Comparison of ENCODE assay signal across 8 cellular contexts in the genomic region with DNA sequence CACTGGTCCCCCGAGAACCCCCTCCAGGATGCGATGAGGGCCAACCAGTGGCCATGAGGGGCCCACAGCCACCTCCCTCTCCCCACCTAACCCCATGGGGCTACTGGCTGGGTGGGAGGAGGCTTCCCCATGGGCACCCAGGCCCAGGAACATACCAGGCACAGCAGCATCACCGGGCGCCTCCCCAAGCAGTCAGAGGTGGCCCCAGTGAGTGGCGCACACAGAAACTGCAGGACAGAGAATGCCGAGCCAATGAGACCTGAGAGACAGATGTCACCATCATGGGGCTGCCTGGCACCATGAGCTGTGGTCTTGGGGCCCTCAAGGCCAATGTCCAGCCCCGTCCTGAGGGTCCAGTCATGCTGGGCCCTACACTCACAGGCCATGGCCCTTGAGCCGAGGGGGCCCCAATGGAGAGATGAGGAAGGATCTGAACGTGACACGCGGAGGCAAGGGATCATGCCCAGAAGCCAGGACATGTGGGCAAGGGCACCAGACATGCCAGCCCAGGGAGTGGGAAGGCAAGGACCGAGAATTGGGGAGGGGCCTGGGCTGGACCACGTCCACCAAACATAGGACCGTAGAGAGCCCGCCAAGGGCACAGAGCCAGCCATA. TPM values are rescaled to one million over a fixed set of nuclear protein-coding genes. Genes with fewer than 3 reads are reported as not detected.
DNase-seq lines count a peak whose midpoint lies in the region; FAIRE-seq and TF ChIP-seq lines count a peak whose summit lies in the region.

No MANE protein-coding gene starts in this region.

- H3K79me2 ChIP-seq in PC-9 (ENCODE audit: low read depth) = peaks cover 12% of the 10 kb centered on the region

- H3K27ac ChIP-seq in PC-9 = no peak overlapping the region
- peak overlapping the region; percentile 66 for H3K27ac ChIP-seq in effector memory CD4-positive, alpha-beta T cell (ENCODE audit: insufficient read depth, low read length, poor library complexity, severe bottlenecking)

- H3K4me2 ChIP-seq in PC-9 = no peak overlapping the region

- H3K4me1 Mint-ChIP-seq in Calu3 (ENCODE audit: low read depth, unreplicated experiment) = peaks cover 18% of the 10 kb centered on the region
- H3K4me1 Mint-ChIP-seq in osteocyte (ENCODE audit: unreplicated experiment) = peaks cover 26% of the 10 kb centered on the region

- H3K4me3 ChIP-seq in PC-9 = no peak overlapping the region
- peak overlapping the region; percentile 64 for H3K4me3 ChIP-seq in effector memory CD4-positive, alpha-beta T cell (ENCODE audit: insufficient read depth, low read depth, low read length, poor library complexity, severe bottlenecking)

- no peaks in the 10 kb centered on the region for H3K27me3 Mint-ChIP-seq in Calu3 (ENCODE audit: unreplicated experiment)
- no peaks in the 10 kb centered on the region for H3K27me3 Mint-ChIP-seq in osteocyte (ENCODE audit: unreplicated experiment)

- intact Hi-C loops in Calu3 (cut with micrococcal nuclease; ENCODE audit: unreplicated experiment) (no loop called here), PC-9 (cut with micrococcal nuclease; ENCODE audit: unreplicated experiment) (no loop called here)

- FAIRE-seq in urothelium cell line (lab: Jason Lieb, UNC) = no peak

- H4K20me1 ChIP-seq in PC-9 (ENCODE audit: insufficient read depth) = peaks cover 13% of the 10 kb centered on the region

- peaks cover 37% of the 10 kb centered on the region for H3F3A ChIP-seq in PC-9 (ENCODE audit: insufficient read depth, low read depth)

- POLR2A ChIA-PET in PC-9 (lab: Charles Lee; ENCODE audit: unreplicated experiment) = no interaction called here

- TF ChIP-seq CTCF in Calu3 (IDR thresholded peaks at IDR 0.05; ENCODE audit: unreplicated experiment) (no peak), PC-9 (conservative IDR thresholded peaks at IDR 0.05) (no peak), osteocyte (IDR thresholded peaks at IDR 0.05) (no peak)

- H2AFZ ChIP-seq in PC-9 = no peak overlapping the region

- peaks cover 25% of the 10 kb centered on the region for H3K4me1 ChIP-seq in PC-9 (replicated peaks; ENCODE audit: insufficient read depth)
- peaks cover 59% of the 10 kb centered on the region for H3K4me1 ChIP-seq in effector memory CD4-positive, alpha-beta T cell (ENCODE audit: control insufficient read depth, insufficient read depth, low read length, poor library complexity, severe bottlenecking)

- BruUV-seq in Calu3 (replicated peaks; lab: Mats Ljungman, UMichigan) = TSS peak; percentile 15
- TSS peak; percentile 6 for BruUV-seq in PC-9 (replicated peaks; lab: Mats Ljungman, UMichigan)

- CTCF ChIA-PET in Calu3 (lab: Charles Lee) = no interaction called here
- CTCF ChIA-PET in PC-9 (lab: Charles Lee) = no interaction called here

- peaks cover 59% of the 10 kb centered on the region for H3K36me3 Mint-ChIP-seq in Calu3 (ENCODE audit: insufficient read depth, unreplicated experiment)
- H3K36me3 Mint-ChIP-seq in osteocyte (ENCODE audit: unreplicated experiment) = peaks cover 11% of the 10 kb centered on the region

- no peaks in the 10 kb centered on the region for H3K27me3 ChIP-seq in PC-9 (ENCODE audit: insufficient read depth, low read depth)
- no peaks in the 10 kb centered on the region for H3K27me3 ChIP-seq in effector memory CD4-positive, alpha-beta T cell (replicated peaks; ENCODE audit: control insufficient read depth, insufficient read depth, low read length, poor library complexity, severe bottlenecking)

- DNase-seq in Calu3 (no peak), PC-9 (no peak), osteocyte (ENCODE audit: extremely low spot score, unreplicated experiment) (no peak), foreskin melanocyte (no peak), hypothalamus (lab: John Stamatoyannopoulos, UW) (no peak), DMS153 (lab: John Stamatoyannopoulos, UW) (no peak), urothelium cell line (ENCODE audit: low spot score) (no peak)
- no peak for DNase-seq in effector memory CD4-positive, alpha-beta T cell

- H3K9me3 Mint-ChIP-seq in Calu3 (ENCODE audit: low read depth, unreplicated experiment) (no peaks in the 10 kb centered on the region), osteocyte (ENCODE audit: unreplicated experiment) (no peaks in the 10 kb centered on the region)

- peak overlapping the region; percentile 67 for H3K4me3 Mint-ChIP-seq in Calu3 (ENCODE audit: low read depth, unreplicated experiment)
- peak overlapping the region; percentile 78 for H3K4me3 Mint-ChIP-seq in osteocyte (ENCODE audit: unreplicated experiment)

- no peaks in the 10 kb centered on the region for H3K36me3 ChIP-seq in PC-9 (ENCODE audit: low read depth)
- peaks cover 29% of the 10 kb centered on the region for H3K36me3 ChIP-seq in effector memory CD4-positive, alpha-beta T cell (ENCODE audit: control insufficient read depth, insufficient read depth, low read length)

- H3K9me2 ChIP-seq in PC-9 (ENCODE audit: insufficient read depth) = no peaks in the 10 kb centered on the region

- H3K9me3 ChIP-seq in PC-9 (ENCODE audit: insufficient read depth, low read depth) = no peaks in the 10 kb centered on the region
- H3K9me3 ChIP-seq in effector memory CD4-positive, alpha-beta T cell (ENCODE audit: control insufficient read depth, low read length) = no peaks in the 10 kb centered on the region

- H3K27ac Mint-ChIP-seq in Calu3 (ENCODE audit: unreplicated experiment) = peak overlapping the region; percentile 85
- peak overlapping the region; percentile 78 for H3K27ac Mint-ChIP-seq in osteocyte (ENCODE audit: unreplicated experiment)

RNA-seq across cellular contexts. Expression of a gene that starts 30.1 kb away (rescaled TPM):
- 29.1 and 29.4 TPM in 2 replicates for total RNA-seq in Calu3 (2022)
- 30.9 and 33.6 TPM in 2 replicates for total RNA-seq in PC-9 (2021)
- 29.3 and 29.6 TPM in 2 replicates for total RNA-seq in osteocyte

RNA-seq across cellular contexts. Expression of a gene that starts 30.3 kb away (rescaled TPM):
- 0.80 and 1.1 TPM in 2 replicates for total RNA-seq in Calu3 (2022)
- total RNA-seq in PC-9 (2021) = 3.1 and 4.4 TPM in 2 replicates
- 10.5 and 11.7 TPM in 2 replicates for total RNA-seq in osteocyte
